8 cellular contexts compared by ENCODE assay signal in the genomic region with DNA sequence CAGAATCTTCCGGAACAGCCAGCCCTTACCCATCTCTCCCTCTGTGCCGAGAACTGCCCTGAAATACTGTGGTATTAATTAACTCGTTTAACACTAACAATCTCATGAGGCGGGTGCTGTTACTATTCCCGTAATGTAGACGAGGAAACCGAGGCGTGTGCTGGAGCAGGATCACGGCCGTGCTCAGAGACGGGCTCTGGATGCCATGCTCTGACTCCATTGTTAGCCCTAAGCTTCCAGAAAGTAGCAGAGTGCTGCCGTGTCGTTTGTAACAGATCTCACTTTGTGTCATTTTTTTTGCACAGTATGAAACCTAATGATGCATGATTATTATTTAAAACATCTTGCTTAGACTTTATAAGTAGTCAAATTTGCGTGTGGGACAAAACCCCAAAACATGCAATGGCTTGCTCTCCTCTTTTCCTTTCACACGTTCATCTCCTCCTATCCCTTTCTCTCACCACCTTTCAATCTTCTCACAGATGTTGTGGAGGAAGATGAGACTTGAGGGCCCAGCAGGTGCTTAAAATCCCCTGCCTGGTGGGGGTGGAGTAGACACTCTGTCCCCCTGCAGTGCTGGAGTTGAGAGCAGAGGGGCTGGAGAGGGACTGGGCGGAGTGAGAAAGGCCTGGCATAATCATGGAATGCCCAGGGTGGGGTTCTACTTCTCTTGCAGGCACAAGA. TPM values are rescaled to one million over a fixed set of nuclear protein-coding genes. Genes with fewer than 3 reads are reported as not detected.
DNase-seq lines count a peak whose midpoint lies in the region; ATAC-seq, FAIRE-seq and TF ChIP-seq lines count a peak whose summit lies in the region.

No MANE protein-coding gene starts in this region.

- no peaks in the 10 kb centered on the region for H3K9me3 ChIP-seq in ascending aorta
- H3K9me3 ChIP-seq in keratinocyte (ENCODE audit: control insufficient read depth, low read depth, low read length) = no peaks in the 10 kb centered on the region
- no peaks in the 10 kb centered on the region for H3K9me3 ChIP-seq in suprapubic skin

- 15% methylated on average over 15 of the region's 16 CpGs for WGBS in suprapubic skin

- H3K4me1 ChIP-seq in ascending aorta (peaks cover 0 to 9% of the 10 kb centered on the region in 2 donors), keratinocyte (ENCODE audit: control insufficient read depth, extremely low read depth, insufficient read depth, low read length) (peaks cover 22% of the 10 kb centered on the region), suprapubic skin (peaks cover 33% of the 10 kb centered on the region)

- dilution Hi-C loops in keratinocyte (cut with MboI; ENCODE audit: extremely low pct_ligation_motif_present, low sequenced_read_pairs) = no loop called here

- peak overlapping the region; percentile 87 for H3K4me2 ChIP-seq in keratinocyte (ENCODE audit: control insufficient read depth, extremely low read depth, insufficient read depth, low read depth, low read length)

- no peak for DNase-seq in LNCaP clone FGC (ENCODE audit: low read depth)
- DNase-seq in ascending aorta (ENCODE audit: low spot score in 2 of 2) = no peak
- no peak for DNase-seq in keratinocyte (ENCODE audit: low read depth, low spot score)
- no peak for DNase-seq in suprapubic skin (ENCODE audit: low spot score in 2 of 2)
- no peak for DNase-seq in A172 (ENCODE audit: low spot score)

- intact Hi-C loops in ascending aorta (cut with DNase I) = no loop called here

- H3K27me3 ChIP-seq in ascending aorta = no peaks in the 10 kb centered on the region
- no peaks in the 10 kb centered on the region for H3K27me3 ChIP-seq in keratinocyte (ENCODE audit: control insufficient read depth, extremely low read depth, insufficient read depth, low read length)
- H3K27me3 ChIP-seq in suprapubic skin = no peaks in the 10 kb centered on the region

- H4K20me1 ChIP-seq in keratinocyte (ENCODE audit: control insufficient read depth, extremely low read depth, insufficient read depth, low read length) = no peaks in the 10 kb centered on the region

- H3K9ac ChIP-seq in keratinocyte (ENCODE audit: control insufficient read depth, extremely low read depth, insufficient read depth, low read length) = peak overlapping the region; percentile 79

- H3K4me3 ChIP-seq in LNCaP clone FGC (ENCODE audit: low read depth, low read length) = peak overlapping the region; percentile 70
- peak overlapping the region; percentile 65 to 77 for H3K4me3 ChIP-seq in ascending aorta
- peak overlapping the region; percentile 58 to 74 (median 62) for H3K4me3 ChIP-seq in keratinocyte (ENCODE audit: control insufficient read depth in 2 of 3, extremely low read depth in 1 of 3, insufficient read depth in 2 of 3, low read depth in 1 of 3, low read length in 3 of 3)
- H3K4me3 ChIP-seq in suprapubic skin = peak overlapping the region; percentile 74

- H2AFZ ChIP-seq in keratinocyte (ENCODE audit: control insufficient read depth, low read length) = peak overlapping the region; percentile 95

- 0 out of 2 replicates have a peak, but pooled peaks have one; percentile 7 for TF ChIP-seq CTCF in 22Rv1 (IDR thresholded peaks at IDR 0.05)
- TF ChIP-seq CTCF in LNCaP clone FGC (IDR thresholded peaks at IDR 0.05; ENCODE audit: control insufficient read depth, extremely low read depth, insufficient read depth) = no peak
- no peak for TF ChIP-seq CTCF in ascending aorta (IDR thresholded peaks at IDR 0.05)
- no peak for TF ChIP-seq CTCF in keratinocyte (optimal IDR thresholded peaks at IDR 0.05 in 1 of 3, IDR thresholded peaks at IDR 0.05 in 1 of 3, conservative IDR thresholded peaks at IDR 0.05 in 1 of 3; ENCODE audit: extremely low read depth in 1 of 3, insufficient read depth in 2 of 3, low read length in 3 of 3)
- no peak for TF ChIP-seq CTCF in suprapubic skin (IDR thresholded peaks at IDR 0.05)

- no peaks in the 10 kb centered on the region for H3K79me2 ChIP-seq in keratinocyte (ENCODE audit: control insufficient read depth, insufficient read depth, low read length)

- H3K36me3 ChIP-seq in ascending aorta = no peaks in the 10 kb centered on the region
- no peaks in the 10 kb centered on the region for H3K36me3 ChIP-seq in keratinocyte (ENCODE audit: control insufficient read depth in 2 of 2, extremely low read depth in 1 of 2, insufficient read depth in 2 of 2, low read length in 2 of 2)
- H3K36me3 ChIP-seq in suprapubic skin = peaks cover 6% of the 10 kb centered on the region

- TF ChIP-seq EP300 in suprapubic skin (IDR thresholded peaks at IDR 0.05) = no peak

- FAIRE-seq in keratinocyte (lab: Jason Lieb, UNC) = no peak

- H3K27ac ChIP-seq in 22Rv1 (peak overlapping the region; percentile 91), ascending aorta (peak overlapping the region; percentile 22 to 65), keratinocyte (ENCODE audit: control insufficient read depth, insufficient read depth, low read length) (peak overlapping the region; percentile 28), suprapubic skin (peak overlapping the region; percentile 84)

- H3K9me1 ChIP-seq in keratinocyte (ENCODE audit: control insufficient read depth, extremely low read depth, insufficient read depth, low read length) = no peaks in the 10 kb centered on the region

- TF ChIP-seq POLR2A in suprapubic skin (IDR thresholded peaks at IDR 0.05) = no peak

- ATAC-seq in GM19035 (IDR thresholded peaks at IDR 0.05; ENCODE audit: unreplicated experiment) (peak; percentile 24), GM19463 (IDR thresholded peaks at IDR 0.05; ENCODE audit: unreplicated experiment) (no peak)

RNA-seq across cellular contexts. Expression of a gene that starts 0.5 kb away (rescaled TPM):
- total RNA-seq in ascending aorta = 0.11 TPM
- polyA plus RNA-seq in keratinocyte = 1.3 to 2.3 TPM (median 1.7 TPM) in 3 replicates
- 0.37 TPM for polyA plus RNA-seq in keratinocyte (2011; ENCODE audit: low read depth)
- 0.70 and 1.3 TPM in 2 replicates for polyA plus RNA-seq in keratinocyte (2011; cell fraction: cytosol; rRNA removed)
- polyA plus RNA-seq in keratinocyte (2011; cell fraction: nucleus; rRNA removed) = 3.7 and 4.7 TPM in 2 replicates
- polyA plus RNA-seq in keratinocyte (2012; ENCODE audit: low replicate concordance) = 1.00 and 1.1 TPM in 2 replicates
- polyA minus RNA-seq in keratinocyte = 0.49 to 4.2 TPM (median 3.8 TPM) in 3 replicates
- 4.2 TPM for polyA minus RNA-seq in keratinocyte (2011; cell fraction: cytosol; rRNA and poly(A)+ RNA removed)
- 6.4 and 12.9 TPM in 2 replicates for polyA minus RNA-seq in keratinocyte (2011; cell fraction: nucleus; rRNA and poly(A)+ RNA removed)
- total RNA-seq in suprapubic skin = 10 to 100 TPM; 10.4 to 16.5 (median 13.1) TPM
- 0.88 and 2.8 TPM in 2 replicates for total RNA-seq in A172 (2014; rRNA removed; shearing (Covaris generic))

RNA-seq across cellular contexts. Expression of a gene that starts 0.7 kb away (rescaled TPM):
- total RNA-seq in ascending aorta (14.7 TPM), suprapubic skin (10 to 100 TPM in 3 of 4 donors, 1 to 10 TPM in 1; 7.9 to 29.0 (median 22.5) TPM)
- 1.0 to 2.5 TPM (median 1.7 TPM) in 3 replicates for polyA plus RNA-seq in keratinocyte
- 0.72 TPM for polyA plus RNA-seq in keratinocyte (2011; ENCODE audit: low read depth)
- polyA plus RNA-seq in keratinocyte (2011; cell fraction: cytosol; rRNA removed) = 1.4 and 4.1 TPM in 2 replicates
- polyA plus RNA-seq in keratinocyte (2011; cell fraction: nucleus; rRNA removed) = 1.8 and 2.8 TPM in 2 replicates
- 1.7 and 3.2 TPM in 2 replicates for polyA plus RNA-seq in keratinocyte (2012; ENCODE audit: low replicate concordance)
- 1.3 to 3.4 TPM (median 1.7 TPM) in 3 replicates for polyA minus RNA-seq in keratinocyte
- polyA minus RNA-seq in keratinocyte (2011; cell fraction: cytosol; rRNA and poly(A)+ RNA removed) = 10.9 TPM
- polyA minus RNA-seq in keratinocyte (2011; cell fraction: nucleus; rRNA and poly(A)+ RNA removed) = 3.7 TPM in 2 replicates
- 0.67 TPM in 1 of 2 replicates, not detected in the other for total RNA-seq in A172 (2014; rRNA removed; shearing (Covaris generic))

RNA-seq across cellular contexts. Expression of a gene that starts 17.6 kb away (rescaled TPM):
- 144 TPM for total RNA-seq in ascending aorta
- not detected in 3 replicates for polyA plus RNA-seq in keratinocyte
- polyA plus RNA-seq in keratinocyte (2011; ENCODE audit: low read depth) = not detected
- polyA plus RNA-seq in keratinocyte (2011; cell fraction: cytosol; rRNA removed) = not detected in 2 replicates
- polyA plus RNA-seq in keratinocyte (2011; cell fraction: nucleus; rRNA removed) = not detected in 2 replicates
- polyA plus RNA-seq in keratinocyte (2012; ENCODE audit: low replicate concordance) = not detected in 2 replicates
- not detected in 3 replicates for polyA minus RNA-seq in keratinocyte
- polyA minus RNA-seq in keratinocyte (2011; cell fraction: cytosol; rRNA and poly(A)+ RNA removed) = not detected
- not detected in 2 replicates for polyA minus RNA-seq in keratinocyte (2011; cell fraction: nucleus; rRNA and poly(A)+ RNA removed)
- 10 to 100 TPM; 12.8 to 23.4 (median 16.5) TPM for total RNA-seq in suprapubic skin
- total RNA-seq in A172 (2014; rRNA removed; shearing (Covaris generic)) = 48.7 and 50.4 TPM in 2 replicates

RNA-seq across cellular contexts. Expression of a gene that starts 44.8 kb away (rescaled TPM):
- total RNA-seq in ascending aorta (123 TPM), suprapubic skin (10 to 100 TPM; 56.1 to 75.5 (median 73.7) TPM)
- 9.3 to 13.9 TPM (median 9.5 TPM) in 3 replicates for polyA plus RNA-seq in keratinocyte
- 3.7 TPM for polyA plus RNA-seq in keratinocyte (2011; ENCODE audit: low read depth)
- polyA plus RNA-seq in keratinocyte (2011; cell fraction: cytosol; rRNA removed) = 8.3 and 14.5 TPM in 2 replicates
- polyA plus RNA-seq in keratinocyte (2011; cell fraction: nucleus; rRNA removed) = 23.9 and 32.1 TPM in 2 replicates
- 13.4 and 22.4 TPM in 2 replicates for polyA plus RNA-seq in keratinocyte (2012; ENCODE audit: low replicate concordance)
- 6.0 to 10.4 TPM (median 7.8 TPM) in 3 replicates for polyA minus RNA-seq in keratinocyte
- 18.8 TPM for polyA minus RNA-seq in keratinocyte (2011; cell fraction: cytosol; rRNA and poly(A)+ RNA removed)
- 8.8 and 12.4 TPM in 2 replicates for polyA minus RNA-seq in keratinocyte (2011; cell fraction: nucleus; rRNA and poly(A)+ RNA removed)
- total RNA-seq in A172 (2014; rRNA removed; shearing (Covaris generic)) = 237 and 258 TPM in 2 replicates

RNA-seq across cellular contexts. Expression of a gene that starts 55.3 kb away (rescaled TPM):
- total RNA-seq in ascending aorta = 17.1 TPM
- 1.0 to 1.9 TPM (median 1.1 TPM) in 3 replicates for polyA plus RNA-seq in keratinocyte
- polyA plus RNA-seq in keratinocyte (2011; ENCODE audit: low read depth) = 0.15 TPM
- 0.44 and 1.6 TPM in 2 replicates for polyA plus RNA-seq in keratinocyte (2011; cell fraction: cytosol; rRNA removed)
- 0.74 and 1.7 TPM in 2 replicates for polyA plus RNA-seq in keratinocyte (2011; cell fraction: nucleus; rRNA removed)
- polyA plus RNA-seq in keratinocyte (2012; ENCODE audit: low replicate concordance) = 0.78 and 2.6 TPM in 2 replicates
- 0.16 to 0.33 TPM (median 0.26 TPM) in 3 replicates for polyA minus RNA-seq in keratinocyte
- polyA minus RNA-seq in keratinocyte (2011; cell fraction: cytosol; rRNA and poly(A)+ RNA removed) = 2.9 TPM
- polyA minus RNA-seq in keratinocyte (2011; cell fraction: nucleus; rRNA and poly(A)+ RNA removed) = 1.4 and 2.1 TPM in 2 replicates
- total RNA-seq in suprapubic skin = 1 to 10 TPM; 1.6 to 3.9 (median 2.6) TPM
- total RNA-seq in A172 (2014; rRNA removed; shearing (Covaris generic)) = 5.7 and 11.1 TPM in 2 replicates

Comparison
In these comparisons a context has a peak if more than half of its experiments do, and no peak if none do; other contexts are left out.
1. H3K27ac ChIP-seq: peak in every context shown above with its lines; median percentile 91 in 22Rv1; 84 in suprapubic skin; 44 in ascending aorta; 28 in keratinocyte.